ENCODE assay signal across 2 cellular contexts in the genomic region with DNA sequence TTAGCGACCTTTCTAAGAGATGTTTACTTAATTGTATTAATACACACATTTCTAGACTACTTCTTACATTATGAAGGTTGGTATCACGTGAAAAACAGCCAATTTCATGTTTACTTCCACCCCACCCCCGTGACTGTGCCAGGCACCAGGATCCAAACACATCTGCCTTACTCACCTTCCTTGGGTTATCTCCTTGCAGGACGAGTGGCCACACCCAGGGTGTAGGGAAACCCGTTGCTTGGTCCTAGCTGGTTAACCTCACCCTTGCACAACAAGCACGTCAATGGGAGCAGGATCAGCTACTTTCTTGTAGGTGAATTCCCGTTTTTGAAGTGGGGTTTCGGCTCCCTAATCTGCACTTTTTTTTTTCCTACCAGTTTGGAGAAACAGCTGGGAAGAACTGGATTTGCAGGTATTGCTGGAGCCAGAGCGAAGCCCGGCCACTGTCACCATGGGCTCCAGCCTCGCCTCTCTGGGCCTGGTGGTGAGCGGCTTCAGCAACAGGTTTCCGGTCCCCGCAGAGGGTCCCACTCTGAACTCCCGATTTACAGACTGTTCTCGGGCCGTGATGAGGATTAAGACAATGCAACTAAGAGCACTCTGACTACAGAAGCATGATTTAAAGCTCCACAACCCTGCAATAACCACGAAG.
TF ChIP-seq lines count a peak whose summit lies in the region.

No MANE protein-coding gene starts in this region.

TF ChIP-seq in H1, 55 proteins besides CTCF, POLR2A, EP300 and RAD21:
- no peak for TF ChIP-seq CBX8 (IDR thresholded peaks at IDR 0.05; ENCODE audit: borderline replicate concordance, low read depth, low read length)
- TF ChIP-seq TBP (IDR thresholded peaks at IDR 0.05; ENCODE audit: low read depth, low read length): no peak
- no peak for TF ChIP-seq GTF2F1 (IDR thresholded peaks at IDR 0.05; ENCODE audit: borderline replicate concordance, low read depth, low read length)
- TF ChIP-seq CBX5 (IDR thresholded peaks at IDR 0.05; ENCODE audit: low read depth, low read length): no peak
- TF ChIP-seq SUZ12 (IDR thresholded peaks at IDR 0.05; ENCODE audit: low read length): no peak

TF ChIP-seq in HEK293T, 16 proteins besides CTCF, POLR2A, EP300 and RAD21:
- TF ChIP-seq SP1 (IDR thresholded peaks at IDR 0.05) (no peak), L3MBTL2 (conservative IDR thresholded peaks at IDR 0.05) (no peak), ARNT (IDR thresholded peaks at IDR 0.05) (no peak), SUZ12 (IDR thresholded peaks at IDR 0.05) (no peak), NFRKB (IDR thresholded peaks at IDR 0.05) (no peak)
